In the genomic region with DNA sequence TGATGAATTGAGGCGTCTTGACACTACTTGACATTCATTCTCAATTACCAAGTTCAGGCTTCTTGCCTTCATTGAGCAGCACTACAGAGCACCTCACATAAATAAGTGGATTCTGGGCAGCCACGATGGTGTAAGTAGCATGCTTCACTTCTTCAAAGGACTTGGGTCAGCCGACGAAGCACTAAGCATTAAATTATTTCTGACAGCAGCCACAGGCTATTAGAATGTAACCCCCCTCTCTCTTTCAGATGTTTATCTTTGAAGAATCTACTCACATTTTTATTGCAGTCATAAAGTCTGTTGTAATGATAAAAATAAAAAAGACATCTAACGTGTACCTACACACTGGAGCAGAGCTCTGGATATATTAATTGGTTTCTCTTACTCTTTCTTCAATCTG, we compare ENCODE assay signal across 23 cellular contexts.
"Had no signal": no experiment of that assay in that cellular context is flagged by ENCODE, and none has a peak within 500 bp of the region (broad histone marks: within the 10 kb centered on the region; RNA-seq: fewer than 3 reads in every experiment).

No MANE protein-coding gene starts in this region.

- DNase-seq: effector memory CD8-positive, alpha-beta T cell; foreskin fibroblast; glutamatergic neuron; immature natural killer cell; left ventricle myocardium superior; mesenchymal stem cell; midbrain; occipital lobe; pancreas; right lobe of liver; spleen; stimulated activated CD4-positive, alpha-beta T cell treated with anti-CD3 and anti-CD28 coated beads, Interleukin-15, amount 100 ng/mL, for 24 hours; stimulated activated CD4-positive, alpha-beta T cell treated with anti-CD3 and anti-CD28 coated beads, Interleukin-1b, Interleukin-23, amount 100 ng/mL, for 48 hours; stimulated activated CD4-positive, alpha-beta T cell treated with anti-CD3 and anti-CD28 coated beads, Interleukin-4, amount 100 ng/mL, for 24 hours; stimulated activated naive B cell treated with anti-CD40 and anti-IgM and Interleukin-4, amounts not matched to agents 10 μg/mL and 1 μg/mL and 100 μg/mL, for 72 hours; stimulated activated naive CD8-positive, alpha-beta T cell treated with anti-CD3 and anti-CD28 coated beads, Interleukin-15, amount 100 ng/mL, for 72 hours; testis; upper lobe of right lung had no signal

- H3K9me3 Mint-ChIP-seq: dendritic cell treated with granulocyte-macrophage colony-stimulating factor and Interleukin-4, amounts not matched to agents 40 ng/mL and 50 ng/mL, for 4 days; effector memory CD8-positive, alpha-beta T cell; natural killer cell treated with Interleukin-12 subunit alpha and Interleukin-12 subunit beta and Interleukin-15 and Interleukin-18, amount 100 ng/mL, for 72 hours; stimulated activated naive CD8-positive, alpha-beta T cell treated with anti-CD3 and anti-CD28 coated beads, Interleukin-15, amount 100 ng/mL, for 72 hours had no signal

- H3K4me3 Mint-ChIP-seq: dendritic cell treated with granulocyte-macrophage colony-stimulating factor and Interleukin-4, amounts not matched to agents 40 ng/mL and 50 ng/mL, for 4 days; effector memory CD8-positive, alpha-beta T cell; immature natural killer cell; natural killer cell treated with Interleukin-12 subunit alpha and Interleukin-12 subunit beta and Interleukin-15 and Interleukin-18, amount 100 ng/mL, for 72 hours; stimulated activated naive B cell treated with anti-CD40 and anti-IgM and Interleukin-4, amounts not matched to agents 10 μg/mL and 1 μg/mL and 100 μg/mL, for 72 hours; stimulated activated naive CD8-positive, alpha-beta T cell treated with anti-CD3 and anti-CD28 coated beads, Interleukin-15, amount 100 ng/mL, for 72 hours had no signal

- H3K27ac Mint-ChIP-seq: dendritic cell treated with granulocyte-macrophage colony-stimulating factor and Interleukin-4, amounts not matched to agents 40 ng/mL and 50 ng/mL, for 4 days; effector memory CD8-positive, alpha-beta T cell; immature natural killer cell; natural killer cell treated with Interleukin-12 subunit alpha and Interleukin-12 subunit beta and Interleukin-15 and Interleukin-18, amount 100 ng/mL, for 72 hours; progenitor cell of endocrine pancreas; stimulated activated naive B cell treated with anti-CD40 and anti-IgM and Interleukin-4, amounts not matched to agents 10 μg/mL and 1 μg/mL and 100 μg/mL, for 72 hours; stimulated activated naive CD8-positive, alpha-beta T cell treated with anti-CD3 and anti-CD28 coated beads, Interleukin-15, amount 100 ng/mL, for 72 hours had no signal

- H3K4me1 Mint-ChIP-seq: immature natural killer cell; stimulated activated naive B cell treated with anti-CD40 and anti-IgM and Interleukin-4, amounts not matched to agents 10 μg/mL and 1 μg/mL and 100 μg/mL, for 72 hours; stimulated activated naive CD8-positive, alpha-beta T cell treated with anti-CD3 and anti-CD28 coated beads, Interleukin-15, amount 100 ng/mL, for 72 hours had no signal

- FAIRE-seq: keratinocyte, pancreas had no signal

- ATAC-seq: effector memory CD8-positive, alpha-beta T cell; gastroesophageal sphincter; left ventricle myocardium superior; natural killer cell treated with Interleukin-12 subunit alpha and Interleukin-12 subunit beta and Interleukin-15 and Interleukin-18, amount 100 ng/mL, for 72 hours; pancreas; right lobe of liver; stimulated activated naive B cell treated with anti-CD40 and anti-IgM and Interleukin-4, amounts not matched to agents 10 μg/mL and 1 μg/mL and 100 μg/mL, for 72 hours; stimulated activated naive CD8-positive, alpha-beta T cell treated with anti-CD3 and anti-CD28 coated beads, Interleukin-15, amount 100 ng/mL, for 72 hours; upper lobe of right lung had no signal

- H3K36me3 Mint-ChIP-seq: immature natural killer cell; natural killer cell treated with Interleukin-12 subunit alpha and Interleukin-12 subunit beta and Interleukin-15 and Interleukin-18, amount 100 ng/mL, for 72 hours; stimulated activated naive B cell treated with anti-CD40 and anti-IgM and Interleukin-4, amounts not matched to agents 10 μg/mL and 1 μg/mL and 100 μg/mL, for 72 hours had no signal

- H3K27me3 Mint-ChIP-seq: progenitor cell of endocrine pancreas had no signal
